Comparison of ENCODE assay signal across 10 cellular contexts in the genomic region with DNA sequence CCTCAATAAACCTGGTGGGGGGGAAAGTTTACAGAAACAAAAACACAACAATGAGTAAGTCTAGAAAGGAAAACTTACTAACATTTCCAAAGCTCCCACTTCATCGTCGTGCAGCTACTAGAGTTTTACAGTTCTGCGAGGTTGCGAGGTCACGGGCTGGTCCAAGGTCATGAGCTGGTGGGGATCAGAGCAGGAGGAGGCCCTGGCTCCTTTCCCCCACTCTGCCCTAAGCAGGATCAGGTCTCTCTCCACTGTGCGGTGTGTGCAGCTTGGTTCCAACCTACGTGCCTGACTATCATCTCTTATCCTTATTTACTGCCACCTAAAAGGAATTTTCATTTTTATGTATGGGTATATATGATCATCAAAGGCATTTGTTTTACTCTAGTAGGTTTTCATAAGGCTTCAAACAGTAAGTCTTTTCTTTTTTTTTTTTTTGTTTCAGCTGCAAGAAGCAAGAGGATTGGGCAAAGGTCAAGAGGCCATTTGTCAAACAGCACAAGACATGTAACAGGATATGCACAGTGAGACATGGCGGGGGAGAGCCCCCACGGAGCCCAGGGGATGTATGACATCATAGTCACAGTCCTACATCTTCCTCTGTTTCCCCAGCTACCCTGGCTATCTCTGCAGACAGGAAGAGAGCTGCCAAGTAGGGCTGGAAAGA.
DNase-seq lines count a peak whose midpoint lies in the region; ATAC-seq and TF ChIP-seq lines count a peak whose summit lies in the region.
"Had no signal": no experiment of that assay in that cellular context is flagged by ENCODE, and none has a peak within 500 bp of the region (broad histone marks: within the 10 kb centered on the region; RNA-seq: fewer than 3 reads in every experiment).

No MANE protein-coding gene starts in this region.

- no peak for TF ChIP-seq CTCF in hepatocyte (IDR thresholded peaks at IDR 0.05; ENCODE audit: poor library complexity)

- H3K4me1 ChIP-seq in mesendoderm (ENCODE audit: control insufficient read depth, low read depth, low read length) = peaks cover 2% of the 10 kb centered on the region
- peaks cover 9% of the 10 kb centered on the region for H3K4me1 ChIP-seq in hepatocyte (ENCODE audit: insufficient read depth)
- H3K4me1 ChIP-seq: right atrium auricular region had no signal

- H3K56ac ChIP-seq in mesendoderm (ENCODE audit: low read length) = no peak overlapping the region

- no peak overlapping the region for H2AK5ac ChIP-seq in mesendoderm (ENCODE audit: low read length)

- H3K4me3 ChIP-seq in mesendoderm (ENCODE audit: low read length) = no peak overlapping the region
- no peak overlapping the region for H3K4me3 ChIP-seq in hepatocyte
- H3K4me3 ChIP-seq: right atrium auricular region, SJSA1 had no signal

- H4K8ac ChIP-seq in mesendoderm (ENCODE audit: low read depth, low read length) = no peak overlapping the region

- ATAC-seq in GM19043 (IDR thresholded peaks at IDR 0.05; ENCODE audit: low read depth, unreplicated experiment) (peak; percentile 72), GM18505 (IDR thresholded peaks at IDR 0.05; ENCODE audit: unreplicated experiment) (no peak)

- H2BK120ac ChIP-seq in mesendoderm (ENCODE audit: low read depth, low read length) = no peak overlapping the region

- no CpG with 5 or more reads among the region's 9 CpGs for WGBS in mesendoderm (ENCODE audit: extremely low coverage, insufficient coverage, low lambda C conversion rate)
- WGBS in hepatocyte (ENCODE audit: low lambda C conversion rate, missing lambda C conversion rate) = 63% methylated on average over 9 of the region's 9 CpGs

- TF ChIP-seq POLR2A in GM18505 (IDR thresholded peaks at IDR 0.05; ENCODE audit: borderline replicate concordance, extremely low read depth, insufficient read depth, insufficient read length) = no peak

- no peak overlapping the region for H3K18ac ChIP-seq in mesendoderm (ENCODE audit: low read length)

- DNase-seq in EL (peak; percentile 16), SKM-1 (lab: John Stamatoyannopoulos, UW; ENCODE audit: unreplicated experiment) (peak; percentile 65), mesendoderm (peak; percentile 34), hepatocyte (ENCODE audit: low spot score) (no peak)
- DNase-seq in stimulated activated CD8-positive, alpha-beta memory T cell treated with anti-CD3 and anti-CD28 coated beads, Interleukin-4, amount 100 ng/mL, for 48 hours = no peak
- DNase-seq: head of caudate nucleus had no signal

- no peak overlapping the region for H2BK15ac ChIP-seq in mesendoderm (replicated peaks; ENCODE audit: low read depth)

- no peak overlapping the region for H2AFZ ChIP-seq in hepatocyte

- no peak overlapping the region for H4K5ac ChIP-seq in mesendoderm (ENCODE audit: low read length)

- H3K27me3 ChIP-seq in mesendoderm (ENCODE audit: insufficient read depth, low read length, poor library complexity) (no peaks in the 10 kb centered on the region), hepatocyte (no peaks in the 10 kb centered on the region)
- H3K27me3 ChIP-seq: right atrium auricular region, SJSA1 had no signal

- H3K4me2 ChIP-seq in mesendoderm (ENCODE audit: low read length) (no peak overlapping the region), hepatocyte (no peak overlapping the region)

- H3K23ac ChIP-seq in mesendoderm (ENCODE audit: low read length) = no peak overlapping the region

- H3K36me3 ChIP-seq in mesendoderm (ENCODE audit: control insufficient read depth, insufficient read depth, low read length) (no peaks in the 10 kb centered on the region), hepatocyte (replicated peaks; ENCODE audit: insufficient read depth, low read depth) (no peaks in the 10 kb centered on the region)
- H3K36me3 ChIP-seq: right atrium auricular region, SJSA1 had no signal

- H3K79me2 ChIP-seq in mesendoderm (ENCODE audit: control insufficient read depth, insufficient read depth, low read length) (no peaks in the 10 kb centered on the region), hepatocyte (no peaks in the 10 kb centered on the region)

- H2BK5ac ChIP-seq in mesendoderm (ENCODE audit: low read length) = no peak overlapping the region

- H4K20me1 ChIP-seq in hepatocyte (ENCODE audit: insufficient read depth, poor library complexity, severe bottlenecking) = no peaks in the 10 kb centered on the region

- no peaks in the 10 kb centered on the region for H3K9me2 ChIP-seq in hepatocyte (replicated peaks; ENCODE audit: insufficient read depth)

- no peaks in the 10 kb centered on the region for H3K9me3 ChIP-seq in hepatocyte (ENCODE audit: low read depth)
- H3K9me3 ChIP-seq: right atrium auricular region, SJSA1 had no signal

- H3K4ac ChIP-seq in mesendoderm (ENCODE audit: low read depth, low read length) = peak overlapping the region; percentile 66

- H3K9ac ChIP-seq in mesendoderm (ENCODE audit: low read length) = no peak overlapping the region

- no peaks in the 10 kb centered on the region for H3K79me1 ChIP-seq in mesendoderm (ENCODE audit: low read length)

- H3K27ac ChIP-seq in mesendoderm (ENCODE audit: low read depth, low read length) (no peak overlapping the region), hepatocyte (no peak overlapping the region)
- H3K27ac ChIP-seq: right atrium auricular region, SJSA1 had no signal

Comparison
In these comparisons a context has a peak if more than half of its experiments do, and no peak if none do; other contexts are left out.
1. DNase-seq: peak in EL (single experiment), SKM-1 (single experiment) and mesendoderm (single experiment); none in hepatocyte (single experiment) and stimulated activated CD8-positive, alpha-beta memory T cell treated with anti-CD3 and anti-CD28 coated beads, Interleukin-4, amount 100 ng/mL, for 48 hours (single experiment).